8 cellular contexts compared by ENCODE assay signal in the genomic region with DNA sequence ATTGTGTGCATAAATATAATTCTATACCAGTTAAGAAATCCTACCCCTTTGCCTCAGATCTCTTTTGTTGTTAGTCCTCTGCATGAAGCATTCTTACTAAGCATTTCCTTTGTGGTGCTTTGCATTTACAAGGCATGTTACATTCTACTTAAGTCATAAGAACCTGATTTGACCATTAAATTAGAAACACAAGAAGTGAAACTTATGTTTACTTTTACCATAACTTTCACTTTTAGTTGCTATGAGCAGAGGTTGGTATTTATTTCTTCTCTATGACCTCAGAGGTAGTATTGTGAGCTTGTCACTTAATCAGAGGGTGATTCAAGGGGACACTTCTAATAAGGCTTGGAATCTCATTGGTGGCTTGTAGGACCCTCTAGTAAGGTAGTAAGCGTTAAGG. TPM values are rescaled to one million over a fixed set of nuclear protein-coding genes. Genes with fewer than 3 reads are reported as not detected.
DNase-seq lines count a peak whose midpoint lies in the region; ATAC-seq and TF ChIP-seq lines count a peak whose summit lies in the region.

No MANE protein-coding gene starts in this region.

- H3K27me3 Mint-ChIP-seq in CD14-positive monocyte (ENCODE audit: low read depth in 3 of 3) = no peaks in the 10 kb centered on the region
- no peaks in the 10 kb centered on the region for H3K27me3 Mint-ChIP-seq in activated naive CD8-positive, alpha-beta T cell treated with anti-CD3 and anti-CD28 coated beads for 36 hours

- peak overlapping the region in 1 of 2 donors; percentile 66 for H3K4me3 Mint-ChIP-seq in CD14-positive monocyte
- no peak overlapping the region for H3K4me3 Mint-ChIP-seq in activated naive CD8-positive, alpha-beta T cell treated with anti-CD3 and anti-CD28 coated beads for 36 hours

- H3K9me3 ChIP-seq in sigmoid colon (no peaks in the 10 kb centered on the region), colonic mucosa (no peaks in the 10 kb centered on the region)

- TF ChIP-seq POLR2A in sigmoid colon (IDR thresholded peaks at IDR 0.05) = no peak

- ATAC-seq in GM19328 (IDR thresholded peaks at IDR 0.05; ENCODE audit: unreplicated experiment) (peak; percentile 71), HG03175 (IDR thresholded peaks at IDR 0.05; ENCODE audit: unreplicated experiment) (peak; percentile 86)

- peaks cover 0 to 2% (median 0%) of the 10 kb centered on the region in 7 donors for H3K9me3 Mint-ChIP-seq in CD14-positive monocyte
- no peaks in the 10 kb centered on the region for H3K9me3 Mint-ChIP-seq in activated naive CD8-positive, alpha-beta T cell treated with anti-CD3 and anti-CD28 coated beads for 36 hours

- H3K4me2 ChIP-seq in mesendoderm (ENCODE audit: low read length) = no peak overlapping the region

- H3K4me3 ChIP-seq in sigmoid colon (no peak overlapping the region), colonic mucosa (no peak overlapping the region), mesendoderm (ENCODE audit: low read length) (no peak overlapping the region)

- 74 to 92% methylated on average over 1 of the region's 1 CpG for WGBS in sigmoid colon, 2 donors
- WGBS in mesendoderm (ENCODE audit: extremely low coverage, insufficient coverage, low lambda C conversion rate) = no CpG with 5 or more reads among the region's 1 CpG

- H3K23ac ChIP-seq in mesendoderm (ENCODE audit: low read length) = no peak overlapping the region

- H2AK5ac ChIP-seq in mesendoderm (ENCODE audit: low read length) = no peak overlapping the region

- peak overlapping the region; percentile 2 to 61 (median 40) for H3K27ac ChIP-seq in sigmoid colon
- no peak overlapping the region for H3K27ac ChIP-seq in colonic mucosa
- no peak overlapping the region for H3K27ac ChIP-seq in mesendoderm (ENCODE audit: low read depth, low read length)

- H3K27ac Mint-ChIP-seq in CD14-positive monocyte = peak overlapping the region; percentile 88 to 95 (median 92)
- H3K27ac Mint-ChIP-seq in activated naive CD8-positive, alpha-beta T cell treated with anti-CD3 and anti-CD28 coated beads for 36 hours = peak overlapping the region; percentile 68

- no peak overlapping the region for H2BK5ac ChIP-seq in mesendoderm (ENCODE audit: low read length)

- TF ChIP-seq EP300 in sigmoid colon (IDR thresholded peaks at IDR 0.05) = no peak

- peaks cover 67% of the 10 kb centered on the region for H3K4me1 Mint-ChIP-seq in CD14-positive monocyte
- H3K4me1 Mint-ChIP-seq in activated naive CD8-positive, alpha-beta T cell treated with anti-CD3 and anti-CD28 coated beads for 36 hours = peaks cover 80% of the 10 kb centered on the region

- H3K9ac ChIP-seq in colonic mucosa (ENCODE audit: low read depth in 2 of 2, low read length in 2 of 2) (no peak overlapping the region), mesendoderm (ENCODE audit: low read length) (no peak overlapping the region)

- no peak overlapping the region for H4K8ac ChIP-seq in mesendoderm (ENCODE audit: low read depth, low read length)

- H3K79me1 ChIP-seq in mesendoderm (ENCODE audit: low read length) = peaks cover 14% of the 10 kb centered on the region

- H3K36me3 Mint-ChIP-seq in CD14-positive monocyte = no peaks in the 10 kb centered on the region
- H3K36me3 Mint-ChIP-seq in activated naive CD8-positive, alpha-beta T cell treated with anti-CD3 and anti-CD28 coated beads for 36 hours = peaks cover 2% of the 10 kb centered on the region

- H4K5ac ChIP-seq in mesendoderm (ENCODE audit: low read length) = no peak overlapping the region

- H2BK15ac ChIP-seq in mesendoderm (replicated peaks; ENCODE audit: low read depth) = no peak overlapping the region

- H3K27me3 ChIP-seq in sigmoid colon (no peaks in the 10 kb centered on the region), colonic mucosa (no peaks in the 10 kb centered on the region), mesendoderm (ENCODE audit: insufficient read depth, low read length, poor library complexity) (no peaks in the 10 kb centered on the region)

- H3K18ac ChIP-seq in mesendoderm (ENCODE audit: low read length) = no peak overlapping the region

- no peak overlapping the region for H3K4ac ChIP-seq in mesendoderm (ENCODE audit: low read depth, low read length)

- H3K4me1 ChIP-seq in sigmoid colon = peaks cover 0 to 98% (median 65%) of the 10 kb centered on the region in 4 donors
- no peaks in the 10 kb centered on the region for H3K4me1 ChIP-seq in colonic mucosa
- H3K4me1 ChIP-seq in mesendoderm (ENCODE audit: control insufficient read depth, low read depth, low read length) = peaks cover 3% of the 10 kb centered on the region

- TF ChIP-seq CTCF in CD14-positive monocyte (IDR thresholded peaks at IDR 0.05) (no peak), sigmoid colon (IDR thresholded peaks at IDR 0.05) (no peak), colonic mucosa (IDR thresholded peaks at IDR 0.05) (no peak)

- intact Hi-C loops in CD14-positive monocyte (cut with micrococcal nuclease) = no loop called here
- intact Hi-C loops in sigmoid colon (cut with DNase I) = no loop called here
- intact Hi-C loops in colonic mucosa (cut with DNase I) = no loop called here

- H3K79me2 ChIP-seq in mesendoderm (ENCODE audit: control insufficient read depth, insufficient read depth, low read length) = peaks cover 36% of the 10 kb centered on the region

- H2BK120ac ChIP-seq in mesendoderm (ENCODE audit: low read depth, low read length) = no peak overlapping the region

- no peaks in the 10 kb centered on the region for H3K36me3 ChIP-seq in sigmoid colon
- no peaks in the 10 kb centered on the region for H3K36me3 ChIP-seq in colonic mucosa
- no peaks in the 10 kb centered on the region for H3K36me3 ChIP-seq in mesendoderm (ENCODE audit: control insufficient read depth, insufficient read depth, low read length)

- H3K56ac ChIP-seq in mesendoderm (ENCODE audit: low read length) = no peak overlapping the region

- DNase-seq in CD14-positive monocyte (ENCODE audit: low spot score) (no peak), sigmoid colon (no peak), NCI-H446 (lab: John Stamatoyannopoulos, UW) (no peak), colonic mucosa (no peak), mesendoderm (no peak)
- no peak for DNase-seq in activated naive CD8-positive, alpha-beta T cell treated with anti-CD3 and anti-CD28 coated beads for 36 hours

RNA-seq across cellular contexts. Expression of gene FAM20B, which starts 9.0 kb away (rescaled TPM):
- polyA plus RNA-seq in CD14-positive monocyte (1 to 10 TPM; 4.0 to 4.4 TPM), sigmoid colon (10 to 100 TPM in 1 of 3 donors, 1 to 10 TPM in 2; 7.4 to 14.8 (median 7.8) TPM)
- 10 to 100 TPM; 37.4 to 42.6 TPM for total RNA-seq in activated naive CD8-positive, alpha-beta T cell treated with anti-CD3 and anti-CD28 coated beads for 36 hours
- total RNA-seq in sigmoid colon (10 to 100 TPM; 36.3 to 51.0 (median 48.3) TPM), colonic mucosa (10 to 100 TPM; 38.9 to 45.1 TPM)
- 20.1 TPM for polyA plus RNA-seq in mesendoderm (2013, experiment 1 of 2)
- polyA plus RNA-seq in mesendoderm (2013, experiment 2 of 2) = 19.7 TPM

RNA-seq across cellular contexts. Expression of gene TOR3A, which starts 47.1 kb away (rescaled TPM):
- polyA plus RNA-seq in CD14-positive monocyte = 10 to 100 TPM; 60.9 to 67.8 TPM
- total RNA-seq in activated naive CD8-positive, alpha-beta T cell treated with anti-CD3 and anti-CD28 coated beads for 36 hours = 10 to 100 TPM; 40.1 to 41.1 TPM
- total RNA-seq in sigmoid colon = 10 to 100 TPM; 38.8 to 53.5 (median 39.9) TPM
- polyA plus RNA-seq in sigmoid colon = 10 to 100 TPM in 2 of 3 donors, 1 to 10 TPM in 1; 8.3 to 37.1 (median 12.0) TPM
- total RNA-seq in colonic mucosa = 10 to 100 TPM; 21.6 to 41.1 TPM
- 16.7 TPM for polyA plus RNA-seq in mesendoderm (2013, experiment 1 of 2)
- polyA plus RNA-seq in mesendoderm (2013, experiment 2 of 2) = 15.2 TPM

Comparison
In these comparisons a context has a peak if more than half of its experiments do, and no peak if none do; other contexts are left out.
1. H3K27ac ChIP-seq: peak in sigmoid colon (4 of 4); none in colonic mucosa (single experiment) and mesendoderm (single experiment).